Comparison of ENCODE assay signal across 23 cellular contexts in genomic region chr4:71932941-71933340, GRCh38.
DNase-seq lines count a peak whose midpoint lies in the region; ATAC-seq, FAIRE-seq and TF ChIP-seq lines count a peak whose summit lies in the region.
"Had no signal": no experiment of that assay in that cellular context is flagged by ENCODE, and none has a peak within 500 bp of the region (broad histone marks: within the 10 kb centered on the region; RNA-seq: fewer than 3 reads in every experiment).

No MANE protein-coding gene starts in this region.

- no peak for TF ChIP-seq EP300 in SK-N-SH (IDR thresholded peaks at IDR 0.05; ENCODE audit: borderline replicate concordance in 1 of 2, low read depth in 1 of 2, low read length in 1 of 2)

- no peak for TF ChIP-seq RAD21 in SK-N-SH (IDR thresholded peaks at IDR 0.05; ENCODE audit: low read length)

- no peaks in the 10 kb centered on the region for H3K9me2 ChIP-seq in SK-N-SH

- intact Hi-C loops in mammary epithelial cell (cut with micrococcal nuclease) (no loop called here), breast epithelium (cut with DNase I; ENCODE audit: low total_unique reads) (no loop called here)

- H3K36me3 ChIP-seq in mammary epithelial cell (ENCODE audit: insufficient read depth, low read length) (no peaks in the 10 kb centered on the region), breast epithelium (no peaks in the 10 kb centered on the region), bronchial epithelial cell (ENCODE audit: control insufficient read depth, insufficient read depth, low read length) (no peaks in the 10 kb centered on the region), SK-N-SH (replicated peaks in 1 of 2; ENCODE audit: control insufficient read depth in 1 of 2, insufficient read depth in 2 of 2, low read length in 1 of 2) (no peaks in the 10 kb centered on the region)

- H3K4me3 ChIP-seq in mammary epithelial cell (replicated peaks in 1 of 3; ENCODE audit: insufficient read depth in 1 of 3, low read depth in 2 of 3, low read length in 3 of 3) (no peak overlapping the region), breast epithelium (no peak overlapping the region), bronchial epithelial cell (ENCODE audit: low read depth, low read length) (no peak overlapping the region), SK-N-SH (ENCODE audit: low read depth in 2 of 2, low read length in 1 of 2) (no peak overlapping the region)

- H3K79me2 ChIP-seq in mammary epithelial cell (ENCODE audit: insufficient read depth, low read length) (no peaks in the 10 kb centered on the region), SK-N-SH (ENCODE audit: insufficient read depth) (no peaks in the 10 kb centered on the region)

- H3K4me2 ChIP-seq in mammary epithelial cell (ENCODE audit: insufficient read depth, low read depth, low read length), result peak overlapping the region; percentile 58
- no peak overlapping the region for H3K4me2 ChIP-seq in SK-N-SH

- dilution Hi-C loops in mammary epithelial cell (cut with HindIII; ENCODE audit: low sequenced_read_pairs), result no loop called here

- CTCF ChIA-PET in mammary epithelial cell (lab: Charles Lee; ENCODE audit: low non-redundant PET) (no interaction called here), SK-N-SH (lab: Yijun Ruan, JAX) (interaction anchor here (0.6 kb wide), 1 partner anchor 11 kb away, joined by 3 read pairs; no protein-coding TSS in a partner anchor)

- H3F3A ChIP-seq in SK-N-SH (replicated peaks; ENCODE audit: insufficient read depth), result no peaks in the 10 kb centered on the region

- no peaks in the 10 kb centered on the region for H4K20me1 ChIP-seq in mammary epithelial cell (ENCODE audit: insufficient read depth, low read length)
- no peaks in the 10 kb centered on the region for H4K20me1 ChIP-seq in SK-N-SH (ENCODE audit: insufficient read depth)

- BruUV-seq in mammary epithelial cell (replicated peaks; lab: Mats Ljungman, UMichigan), result no TSS peak

- in situ Hi-C loops in mammary epithelial cell (cut with MboI; ENCODE audit: low sequenced_read_pairs in 2 of 2), result no loop called here

- H3K27me3 ChIP-seq in mammary epithelial cell (ENCODE audit: insufficient read depth, low read length) (no peaks in the 10 kb centered on the region), breast epithelium (no peaks in the 10 kb centered on the region), bronchial epithelial cell (ENCODE audit: control insufficient read depth, insufficient read depth, low read length) (no peaks in the 10 kb centered on the region), SK-N-SH (ENCODE audit: insufficient read depth) (no peaks in the 10 kb centered on the region; the same call in 1 of the 2 replicates)

- H2AFZ ChIP-seq in mammary epithelial cell (ENCODE audit: low read depth, low read length) (no peak overlapping the region), SK-N-SH (ENCODE audit: low read depth) (no peak overlapping the region)

- TF ChIP-seq POLR2A in breast epithelium (IDR thresholded peaks at IDR 0.05), result no peak

- ATAC-seq in HG03095 (IDR thresholded peaks at IDR 0.05; ENCODE audit: unreplicated experiment) (no peak), HG03432 (IDR thresholded peaks at IDR 0.05; ENCODE audit: unreplicated experiment) (no peak)
- ATAC-seq: CD8-positive, alpha-beta T cell; HCT116 had no signal

- POLR2A ChIA-PET in SK-N-SH (lab: Yijun Ruan, JAX), result no interaction called here

- FAIRE-seq in bronchial epithelial cell (lab: Jason Lieb, UNC) (no peak), urothelium cell line (lab: Jason Lieb, UNC) (peak; percentile 69)
- FAIRE-seq: H1 had no signal

- TF ChIP-seq CTCF in mammary epithelial cell (conservative IDR thresholded peaks at IDR 0.05 in 1 of 2, IDR thresholded peaks at IDR 0.05 in 1 of 2; ENCODE audit: extremely low read depth in 1 of 2, insufficient read depth in 1 of 2, low read depth in 1 of 2, low read length in 2 of 2) (no peak), breast epithelium (IDR thresholded peaks at IDR 0.05) (no peak), bronchial epithelial cell (IDR thresholded peaks at IDR 0.05; ENCODE audit: insufficient read depth, low read length, severe bottlenecking) (no peak), SK-N-SH (IDR thresholded peaks at IDR 0.05) (no peak)

- H3K9ac ChIP-seq in mammary epithelial cell (ENCODE audit: insufficient read depth, low read length) (no peak overlapping the region), SK-N-SH (no peak overlapping the region)

- H3K27ac ChIP-seq in mammary epithelial cell (ENCODE audit: insufficient read depth, low read depth, low read length) (no peak overlapping the region), breast epithelium (no peak overlapping the region), SK-N-SH (ENCODE audit: low read depth in 2 of 2, low read length in 1 of 2) (no peak overlapping the region)
- H3K27ac ChIP-seq: 22Rv1 had no signal

- WGBS in mammary epithelial cell (ENCODE audit: low coverage, missing lambda C conversion rate), result 38% methylated on average over 3 of the region's 3 CpGs
- 2% methylated on average over 3 of the region's 3 CpGs for WGBS in SK-N-SH (ENCODE audit: low lambda C conversion rate)

- H3K9me3 ChIP-seq in mammary epithelial cell (replicated peaks; ENCODE audit: insufficient read depth, low read length) (no peaks in the 10 kb centered on the region), breast epithelium (no peaks in the 10 kb centered on the region), SK-N-SH (no peaks in the 10 kb centered on the region)

- peak; percentile 40 for DNase-seq in mammary epithelial cell
- DNase-seq in breast epithelium (ENCODE audit: low spot score in 2 of 2), result no peak
- peak; percentile 56 for DNase-seq in bronchial epithelial cell (ENCODE audit: low read depth)
- DNase-seq in inferior parietal cortex (ENCODE audit: extremely low spot score), result peak; percentile 28
- no peak for DNase-seq in urothelium cell line (ENCODE audit: low spot score)
- DNase-seq in SK-N-SH, result no peak
- DNase-seq: ACHN; C1 segment of cervical spinal cord; Calu3; CD8-positive, alpha-beta T cell; GF-D8; Kasumi-1; NCI-H1694 treated with DMSO at 0.1 percent for 48 hours; NCI-H2081 treated with DMSO at 0.1 percent for 48 hours; NCI-H2171 treated with DMSO at 0.1 percent for 48 hours; NCI-H446; NCI-H526; Right ventricle myocardium superior had no signal

- H3K4me1 ChIP-seq in mammary epithelial cell (ENCODE audit: insufficient read depth, low read length) (no peaks in the 10 kb centered on the region), breast epithelium (no peaks in the 10 kb centered on the region), SK-N-SH (ENCODE audit: control insufficient read depth in 1 of 2, insufficient read depth in 2 of 2, low read depth in 1 of 2, low read length in 1 of 2) (no peaks in the 10 kb centered on the region)

TF ChIP-seq in SK-N-SH, 30 proteins besides CTCF, POLR2A, EP300 and RAD21:
- TF ChIP-seq TCF12 (IDR thresholded peaks at IDR 0.05) (no peak), USF2 (IDR thresholded peaks at IDR 0.05; ENCODE audit: borderline replicate concordance, low read depth, low read length) (no peak), IRF3 (IDR thresholded peaks at IDR 0.05; ENCODE audit: low read depth, low read length) (no peak), MXI1 (IDR thresholded peaks at IDR 0.05; ENCODE audit: low read depth, low read length) (no peak), POLR2AphosphoS5 (IDR thresholded peaks at IDR 0.05; ENCODE audit: low read depth, low read length) (no peak), RCOR1 (IDR thresholded peaks at IDR 0.05; ENCODE audit: low read length) (no peak), FOSL2 (IDR thresholded peaks at IDR 0.05; ENCODE audit: borderline replicate concordance, low read depth) (no peak), GATA2 (CRISPR knock-in tag; IDR thresholded peaks at IDR 0.05) (no peak), FOXJ3 (CRISPR knock-in tag; IDR thresholded peaks at IDR 0.05) (no peak), MAX (IDR thresholded peaks at IDR 0.05; ENCODE audit: low read depth) (no peak), YY1 (IDR thresholded peaks at IDR 0.05; ENCODE audit: low read depth) (no peak), FOXM1 (IDR thresholded peaks at IDR 0.05; ENCODE audit: low read depth) (no peak), TAF1 (IDR thresholded peaks at IDR 0.05; ENCODE audit: borderline replicate concordance, low read depth, low read length) (no peak), GABPA (IDR thresholded peaks at IDR 0.05; ENCODE audit: low read depth) (no peak)
TF ChIP-seq in SK-N-SH: peak in this region for 0.

Comparison
In these comparisons a context has a peak if more than half of its experiments do, and no peak if none do; other contexts are left out.
1. DNase-seq: peak in mammary epithelial cell (single experiment), bronchial epithelial cell (single experiment) and inferior parietal cortex (single experiment); none in breast epithelium (0 of 2), urothelium cell line (single experiment) and SK-N-SH (single experiment).